Comparison of ENCODE assay signal across 11 cellular contexts in the genomic region with DNA sequence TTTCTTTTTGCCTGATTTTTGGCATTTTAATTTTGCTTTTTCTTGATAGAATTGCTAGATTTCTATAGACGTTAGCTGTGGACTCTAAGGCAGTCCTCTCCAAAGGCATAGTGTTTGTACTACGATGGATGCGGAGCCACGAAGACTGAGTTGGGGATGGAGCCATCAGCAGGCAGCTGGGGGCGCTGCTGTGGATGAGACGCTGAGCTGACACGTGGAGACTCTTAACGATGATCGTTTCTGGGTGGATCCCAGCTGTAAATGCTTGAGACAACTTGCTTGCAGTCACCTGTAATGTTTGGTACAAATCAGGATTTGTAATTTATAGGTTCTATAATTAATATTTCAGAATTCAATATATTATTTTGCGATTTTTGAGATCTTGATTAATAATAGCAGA. TPM values are rescaled to one million over a fixed set of nuclear protein-coding genes. Genes with fewer than 3 reads are reported as not detected.
DNase-seq lines count a peak whose midpoint lies in the region; ATAC-seq and TF ChIP-seq lines count a peak whose summit lies in the region.
"Had no signal": no experiment of that assay in that cellular context is flagged by ENCODE, and none has a peak within 500 bp of the region (broad histone marks: within the 10 kb centered on the region; RNA-seq: fewer than 3 reads in every experiment).

No MANE protein-coding gene starts in this region.

- intact Hi-C loops in activated CD4-positive, alpha-beta T cell treated with anti-CD3 and anti-CD28 coated beads, Interleukin-2, amount 10 ng/mL, durations not matched to agents 24 days and 14 days (cut with micrococcal nuclease) = no loop called here

- no peaks in the 10 kb centered on the region for H3K4me1 ChIP-seq in BE2C

- no peak overlapping the region for H3K4me3 ChIP-seq in BE2C (ENCODE audit: low read depth, low read length)
- H3K4me3 ChIP-seq: body of pancreas, mucosa of descending colon, SK-N-MC had no signal

- in situ Hi-C loops in GM13976 (cut with MboI; ENCODE audit: low sequenced_read_pairs, unreplicated experiment) = no loop called here

- H3K9me3 Mint-ChIP-seq in activated CD4-positive, alpha-beta T cell treated with anti-CD3 and anti-CD28 coated beads, Interleukin-2, amount 10 ng/mL, durations not matched to agents 24 days and 14 days = no peaks in the 10 kb centered on the region

- no peaks in the 10 kb centered on the region for H3K27me3 ChIP-seq in BE2C
- H3K27me3 ChIP-seq: body of pancreas had no signal

- no peaks in the 10 kb centered on the region for H3K9me3 ChIP-seq in BE2C
- H3K9me3 ChIP-seq: body of pancreas, mucosa of descending colon had no signal

- H3K36me3 ChIP-seq in BE2C = no peaks in the 10 kb centered on the region

- H3K27ac Mint-ChIP-seq in activated CD4-positive, alpha-beta T cell treated with anti-CD3 and anti-CD28 coated beads, Interleukin-2, amount 10 ng/mL, durations not matched to agents 24 days and 14 days = no peak overlapping the region

- H3K27me3 Mint-ChIP-seq in activated CD4-positive, alpha-beta T cell treated with anti-CD3 and anti-CD28 coated beads, Interleukin-2, amount 10 ng/mL, durations not matched to agents 24 days and 14 days = no peaks in the 10 kb centered on the region

- peak; percentile 55 for TF ChIP-seq CTCF in BE2C (IDR thresholded peaks at IDR 0.05; ENCODE audit: low read depth, low read length)
- peak; percentile 46 for TF ChIP-seq CTCF in GM13976 (IDR thresholded peaks at IDR 0.05; ENCODE audit: borderline replicate concordance, control extremely low read depth, extremely low read depth, insufficient read depth, missing control alignments)

- ATAC-seq in GM19455 (IDR thresholded peaks at IDR 0.05; ENCODE audit: unreplicated experiment) (no peak), GM19328 (IDR thresholded peaks at IDR 0.05; ENCODE audit: unreplicated experiment) (no peak)
- ATAC-seq: body of pancreas, mucosa of descending colon had no signal

- no peak overlapping the region for H3K4me3 Mint-ChIP-seq in activated CD4-positive, alpha-beta T cell treated with anti-CD3 and anti-CD28 coated beads, Interleukin-2, amount 10 ng/mL, durations not matched to agents 24 days and 14 days

- H3K36me3 Mint-ChIP-seq in activated CD4-positive, alpha-beta T cell treated with anti-CD3 and anti-CD28 coated beads, Interleukin-2, amount 10 ng/mL, durations not matched to agents 24 days and 14 days (ENCODE audit: low read depth) = no peaks in the 10 kb centered on the region

- DNase-seq in BE2C = no peak
- no peak for DNase-seq in GM13976 (ENCODE audit: low spot score)
- peak; percentile 69 for DNase-seq in activated CD4-positive, alpha-beta T cell treated with anti-CD3 and anti-CD28 coated beads, Interleukin-2, amount 10 ng/mL, durations not matched to agents 24 days and 14 days
- DNase-seq in islet precursor cell = peak; percentile 5
- DNase-seq in HuH-7.5 (ENCODE audit: low spot score) = no peak
- DNase-seq in T-helper 9 cell = no peak
- DNase-seq: body of pancreas had no signal

- peaks cover 42% of the 10 kb centered on the region for H3K4me1 Mint-ChIP-seq in activated CD4-positive, alpha-beta T cell treated with anti-CD3 and anti-CD28 coated beads, Interleukin-2, amount 10 ng/mL, durations not matched to agents 24 days and 14 days

RNA-seq across cellular contexts. Expression of gene PPP1R2, which starts 13.3 kb away (rescaled TPM):
- polyA plus RNA-seq in BE2C (2012; ENCODE audit: insufficient read depth, insufficient read length, low read depth) = 42.7 TPM
- total RNA-seq in activated CD4-positive, alpha-beta T cell treated with anti-CD3 and anti-CD28 coated beads, Interleukin-2, amount 10 ng/mL, durations not matched to agents 24 days and 14 days = 75.2 and 78.2 TPM in 2 replicates

RNA-seq across cellular contexts. Expression of gene APOD, which starts 27.4 kb away (rescaled TPM):
- not detected for polyA plus RNA-seq in BE2C (2012; ENCODE audit: insufficient read depth, insufficient read length, low read depth)
- total RNA-seq in activated CD4-positive, alpha-beta T cell treated with anti-CD3 and anti-CD28 coated beads, Interleukin-2, amount 10 ng/mL, durations not matched to agents 24 days and 14 days = 1.8 and 2.6 TPM in 2 replicates

Comparison
In these comparisons a context has a peak if more than half of its experiments do, and no peak if none do; other contexts are left out.
1. DNase-seq: peak in activated CD4-positive, alpha-beta T cell treated with anti-CD3 and anti-CD28 coated beads, Interleukin-2, amount 10 ng/mL, durations not matched to agents 24 days and 14 days (single experiment) and islet precursor cell (single experiment); none in BE2C (single experiment), GM13976 (single experiment), HuH-7.5 (single experiment) and T-helper 9 cell (single experiment).